Comparison of ENCODE assay signal across 11 cellular contexts in genomic region chr17:65553646-65554567, GRCh38. TPM values are rescaled to one million over a fixed set of nuclear protein-coding genes. Genes with fewer than 3 reads are reported as not detected.
DNase-seq lines count a peak whose midpoint lies in the region; ATAC-seq and TF ChIP-seq lines count a peak whose summit lies in the region.
"Had no signal": no experiment of that assay in that cellular context is flagged by ENCODE, and none has a peak within 500 bp of the region (broad histone marks: within the 10 kb centered on the region; RNA-seq: fewer than 3 reads in every experiment).

No MANE protein-coding gene starts in this region.

- H3K4me1 ChIP-seq in adipocyte (ENCODE audit: control insufficient read depth, insufficient read depth, low read length) (peaks cover 36% of the 10 kb centered on the region), right lobe of liver (peaks cover 0 to 7% (median 0%) of the 10 kb centered on the region in 4 donors), thymus (ENCODE audit: control insufficient read depth, insufficient read depth, low read length) (peaks cover 26% of the 10 kb centered on the region)

- ATAC-seq in right lobe of liver: peak; percentile 28 to 72 (median 60)

- intact Hi-C loops in right lobe of liver (cut with DNase I): no loop called here

- H3K27ac ChIP-seq in right lobe of liver: peak overlapping the region in 1 of 3 donors; percentile 14
- H3K27ac ChIP-seq in thymus (ENCODE audit: low read depth): no peak overlapping the region

- CTCF ChIA-PET in HEK293T (lab: Yijun Ruan, JAX): no interaction called here

- TF ChIP-seq CTCF in right lobe of liver (IDR thresholded peaks at IDR 0.05): no peak

- TF ChIP-seq POLR2A in right lobe of liver (IDR thresholded peaks at IDR 0.05): no peak

- POLR2A ChIA-PET in HEK293T (lab: Yijun Ruan, JAX): no interaction called here

- H3K9me3 ChIP-seq in adipocyte (ENCODE audit: control insufficient read depth, low read length) (no peaks in the 10 kb centered on the region), right lobe of liver (no peaks in the 10 kb centered on the region), thymus (ENCODE audit: control insufficient read depth) (no peaks in the 10 kb centered on the region)
- H3K9me3 ChIP-seq: HAP-1 had no signal

- peaks cover 17% of the 10 kb centered on the region for H3K36me3 ChIP-seq in adipocyte (ENCODE audit: control insufficient read depth, insufficient read depth, low read length, severe bottlenecking)
- no peaks in the 10 kb centered on the region for H3K36me3 ChIP-seq in right lobe of liver
- peaks cover 46% of the 10 kb centered on the region for H3K36me3 ChIP-seq in thymus (ENCODE audit: control insufficient read depth, insufficient read depth)

- H3K4me3 ChIP-seq in adipocyte (ENCODE audit: low read length) (peak overlapping the region; percentile 58), right lobe of liver (no peak overlapping the region), thymus (ENCODE audit: low read length) (peak overlapping the region; percentile 24)
- H3K4me3 ChIP-seq: HAP-1 had no signal

- no peak overlapping the region for H3K9ac ChIP-seq in adipocyte (ENCODE audit: low read length)

- H3K27me3 ChIP-seq in adipocyte (replicated peaks; ENCODE audit: control insufficient read depth, insufficient read depth, low read length) (no peaks in the 10 kb centered on the region), right lobe of liver (no peaks in the 10 kb centered on the region), thymus (ENCODE audit: control insufficient read depth, insufficient read depth) (no peaks in the 10 kb centered on the region)

- peak; percentile 43 for DNase-seq in stimulated activated CD4-positive, alpha-beta T cell treated with anti-CD3 and anti-CD28 coated beads, Interleukin-15, amount 100 ng/mL, for 24 hours
- no peak for DNase-seq in stimulated activated CD4-positive, alpha-beta T cell treated with anti-CD3 and anti-CD28 coated beads, Interleukin-4, amount 100 ng/mL, for 24 hours
- DNase-seq in adipocyte (ENCODE audit: low read depth): peak; percentile 77
- DNase-seq in right lobe of liver: peak; percentile 50 to 81 (median 81)
- no peak for DNase-seq in NCI-H187 treated with DMSO at 0.1 percent for 48 hours (lab: John Stamatoyannopoulos, UW)
- no peak for DNase-seq in NCI-H1694 treated with DMSO at 0.1 percent for 48 hours (lab: John Stamatoyannopoulos, UW)
- no peak for DNase-seq in HEK293T (ENCODE audit: extremely low spot score)
- DNase-seq: mammary epithelial cell, NCI-H526 had no signal

- WGBS in right lobe of liver (ENCODE audit: insufficient coverage, low coverage, low lambda C conversion rate, missing lambda C conversion rate): 31% methylated on average over 9 of the region's 10 CpGs
- 73% methylated on average over 10 of the region's 10 CpGs for whole genome bisulfite sequencing in thymus

TF ChIP-seq in HEK293T, 16 proteins besides CTCF, POLR2A, EP300 and RAD21:
- TF ChIP-seq FOXA1 (IDR thresholded peaks at IDR 0.05): no peak
- TF ChIP-seq HDGF (IDR thresholded peaks at IDR 0.05; ENCODE audit: borderline replicate concordance): no peak
- TF ChIP-seq TARDBP (IDR thresholded peaks at IDR 0.05): no peak
TF ChIP-seq in HEK293T: peak in this region for 0.

RNA-seq across cellular contexts. Expression of gene AXIN2, which starts 7.5 kb away (rescaled TPM):
- 1 to 10 TPM; 1.0 to 2.4 (median 2.0) TPM for total RNA-seq in right lobe of liver
- polyA plus RNA-seq in thymus: 9.8 TPM

Comparison
In these comparisons a context has a peak if more than half of its experiments do, and no peak if none do; other contexts are left out.
1. DNase-seq: peak in stimulated activated CD4-positive, alpha-beta T cell treated with anti-CD3 and anti-CD28 coated beads, Interleukin-15, amount 100 ng/mL, for 24 hours (single experiment), adipocyte (single experiment) and right lobe of liver (3 of 3); none in stimulated activated CD4-positive, alpha-beta T cell treated with anti-CD3 and anti-CD28 coated beads, Interleukin-4, amount 100 ng/mL, for 24 hours (single experiment), NCI-H187 treated with DMSO at 0.1 percent for 48 hours (single experiment), NCI-H1694 treated with DMSO at 0.1 percent for 48 hours (single experiment) and HEK293T (single experiment).
2. H3K4me3 ChIP-seq: peak in adipocyte (single experiment) and thymus (single experiment); none in right lobe of liver (0 of 3).